2 cellular contexts compared by ENCODE assay signal in genomic region chr12:54060174-54060974, GRCh38.
A peak's percentile ranks its signal among the peaks of the same experiment; 100 is the strongest.
TF ChIP-seq lines count a peak whose summit lies in the region.

No MANE protein-coding gene starts in this region.

TF ChIP-seq in GM23338, 12 proteins besides CTCF, POLR2A, EP300 and RAD21:
- TF ChIP-seq EZH2phosphoT487 (IDR thresholded peaks at IDR 0.05; ENCODE audit: unreplicated experiment) (peak; percentile 58), EZH2 (IDR thresholded peaks at IDR 0.05; ENCODE audit: low read depth, unreplicated experiment) (peak; percentile 85), NANOG (IDR thresholded peaks at IDR 0.05; ENCODE audit: borderline replicate concordance) (no peak)

TF ChIP-seq in K562, 482 proteins besides CTCF, POLR2A, EP300 and RAD21:
- no peak for TF ChIP-seq YBX1 (IDR thresholded peaks at IDR 0.05)
- 0 out of 2 replicates have a peak, but pooled peaks have one; percentile 28 for TF ChIP-seq ZBTB7A (IDR thresholded peaks at IDR 0.05; ENCODE audit: borderline replicate concordance, control insufficient read depth, low read depth, low read length)
